ENCODE assay signal across 12 cellular contexts in the genomic region with DNA sequence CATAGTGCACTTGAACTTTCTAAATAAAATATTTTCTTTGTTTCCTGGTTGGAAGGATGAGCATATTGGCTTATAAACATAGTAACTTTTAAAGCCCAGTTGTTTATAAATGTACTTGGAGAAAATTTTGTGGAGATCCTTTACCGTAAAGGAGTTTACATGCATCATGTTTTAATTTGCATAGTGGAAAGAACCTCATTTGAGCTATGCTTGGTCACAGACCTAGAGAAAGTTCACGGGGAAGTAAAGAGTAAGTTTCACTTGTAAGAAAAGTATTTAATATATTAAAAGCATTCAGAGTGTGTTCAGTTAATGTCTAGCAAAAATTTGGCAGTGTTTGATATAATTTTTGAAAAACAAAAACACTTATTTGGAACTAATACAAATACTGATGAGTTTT. TPM values are rescaled to one million over a fixed set of nuclear protein-coding genes. Genes with fewer than 3 reads are reported as not detected.
DNase-seq lines count a peak whose midpoint lies in the region; ATAC-seq and TF ChIP-seq lines count a peak whose summit lies in the region.
"Had no signal": no experiment of that assay in that cellular context is flagged by ENCODE, and none has a peak within 500 bp of the region (broad histone marks: within the 10 kb centered on the region; RNA-seq: fewer than 3 reads in every experiment).

No MANE protein-coding gene starts in this region.

- H3K27me3 ChIP-seq in cardiac muscle cell (no peaks in the 10 kb centered on the region), brain microvascular endothelial cell (replicated peaks) (no peaks in the 10 kb centered on the region)

- DNase-seq in cardiac muscle cell (ENCODE audit: low read depth in 1 of 2, low spot score in 1 of 2): no peak
- DNase-seq in Right ventricle myocardium superior: no peak
- no peak for DNase-seq in stimulated activated naive B cell treated with anti-CD40 and anti-IgM and Interleukin-4, amounts not matched to agents 10 μg/mL and 1 μg/mL and 100 μg/mL, for 72 hours
- no peak for DNase-seq in stimulated activated CD4-positive, alpha-beta T cell treated with anti-CD3 and anti-CD28 coated beads, Interleukin-12 subunit alpha, Interleukin-12 subunit beta, amount 100 ng/mL, for 4 hours
- no peak for DNase-seq in NK-92 treated with Interleukin-12 subunit alpha and Interleukin-12 subunit beta, amount 100 ng/mL, for 24 hours (lab: John Stamatoyannopoulos, UW)
- DNase-seq in brain microvascular endothelial cell: no peak
- DNase-seq: NCI-H1092 treated with DMSO at 0.1 percent for 48 hours; stimulated activated naive CD4-positive, alpha-beta T cell treated with Interleukin-2 at 50 U/mL for 16 hours had no signal

- H3K4me3 ChIP-seq in cardiac muscle cell (no peak overlapping the region), brain microvascular endothelial cell (ENCODE audit: low read depth, low read length) (no peak overlapping the region)
- H3K4me3 ChIP-seq: skin epidermis had no signal

- H3K27me3 Mint-ChIP-seq in stimulated activated naive B cell treated with anti-CD40 and anti-IgM and Interleukin-4, amounts not matched to agents 10 μg/mL and 1 μg/mL and 100 μg/mL, for 72 hours: no peaks in the 10 kb centered on the region

- no peak for ATAC-seq in Right ventricle myocardium superior (ENCODE audit: poor library complexity)
- peak; percentile 71 for ATAC-seq in HG02588 (IDR thresholded peaks at IDR 0.05; ENCODE audit: unreplicated experiment)
- ATAC-seq in HG03378 (IDR thresholded peaks at IDR 0.05; ENCODE audit: unreplicated experiment): peak; percentile 57
- peak; percentile 59 to 69 for ATAC-seq in stimulated activated naive B cell treated with anti-CD40 and anti-IgM and Interleukin-4, amounts not matched to agents 10 μg/mL and 1 μg/mL and 100 μg/mL, for 72 hours (replicated peaks)

- peak overlapping the region; percentile 27 to 53 for H3K4me3 Mint-ChIP-seq in stimulated activated naive B cell treated with anti-CD40 and anti-IgM and Interleukin-4, amounts not matched to agents 10 μg/mL and 1 μg/mL and 100 μg/mL, for 72 hours

- no peaks in the 10 kb centered on the region for H3K9me3 ChIP-seq in cardiac muscle cell (ENCODE audit: low read depth)

- peaks cover 22% of the 10 kb centered on the region for H3K4me1 ChIP-seq in cardiac muscle cell (ENCODE audit: low read depth)

- H3K9me3 Mint-ChIP-seq in stimulated activated naive B cell treated with anti-CD40 and anti-IgM and Interleukin-4, amounts not matched to agents 10 μg/mL and 1 μg/mL and 100 μg/mL, for 72 hours: no peaks in the 10 kb centered on the region
- H3K9me3 Mint-ChIP-seq: activated T-helper 2 cell treated with anti-CD3 and anti-CD28 coated beads, Interferon-gamma antibody, Interleukin-2, Interleukin-4, amounts not matched to agents 10 μg/mL and 5 μg/mL and 100 μg/mL, durations not matched to agents 14 hours and 24 hours and 36 hours had no signal

- intact Hi-C loops in Right ventricle myocardium superior (cut with DNase I): no loop called here

- H3K27ac Mint-ChIP-seq in stimulated activated naive B cell treated with anti-CD40 and anti-IgM and Interleukin-4, amounts not matched to agents 10 μg/mL and 1 μg/mL and 100 μg/mL, for 72 hours: peak overlapping the region; percentile 79

- in situ Hi-C loops in brain microvascular endothelial cell (cut with HindIII; ENCODE audit: low pct_ligation_motif_present, low sequenced_read_pairs): no loop called here

- H3K36me3 ChIP-seq in cardiac muscle cell: peaks cover 9% of the 10 kb centered on the region
- peaks cover 8% of the 10 kb centered on the region for H3K36me3 ChIP-seq in brain microvascular endothelial cell (replicated peaks)

- H3K27ac ChIP-seq in cardiac muscle cell (peak overlapping the region; percentile 88), brain microvascular endothelial cell (no peak overlapping the region)

- peaks cover 23 to 45% of the 10 kb centered on the region in 2 donors for H3K36me3 Mint-ChIP-seq in stimulated activated naive B cell treated with anti-CD40 and anti-IgM and Interleukin-4, amounts not matched to agents 10 μg/mL and 1 μg/mL and 100 μg/mL, for 72 hours

- peaks cover 23 to 53% of the 10 kb centered on the region in 2 donors for H3K4me1 Mint-ChIP-seq in stimulated activated naive B cell treated with anti-CD40 and anti-IgM and Interleukin-4, amounts not matched to agents 10 μg/mL and 1 μg/mL and 100 μg/mL, for 72 hours

- no peak for TF ChIP-seq CTCF in cardiac muscle cell (IDR thresholded peaks at IDR 0.05; ENCODE audit: low read depth, low read length)
- no peak for TF ChIP-seq CTCF in brain microvascular endothelial cell (IDR thresholded peaks at IDR 0.05; ENCODE audit: low read depth, low read length, missing control alignments)

RNA-seq across cellular contexts. Expression of gene PIKFYVE, which starts 45.3 kb away (rescaled TPM):
- total RNA-seq in cardiac muscle cell (15.3 and 24.3 TPM in 2 replicates), Right ventricle myocardium superior (13.2 TPM)
- polyA plus RNA-seq in cardiac muscle cell: 7.3 and 7.5 TPM in 2 replicates

RNA-seq across cellular contexts. Expression of gene IDH1, which starts 56.5 kb away (rescaled TPM):
- 85.4 and 138 TPM in 2 replicates for total RNA-seq in cardiac muscle cell
- 118 and 164 TPM in 2 replicates for polyA plus RNA-seq in cardiac muscle cell
- 43.6 TPM for total RNA-seq in Right ventricle myocardium superior
